In genomic region chr6:132960720-132961119, GRCh38 we compare ENCODE assay signal across 23 cellular contexts.
DNase-seq lines count a peak whose midpoint lies in the region; ATAC-seq and TF ChIP-seq lines count a peak whose summit lies in the region.
"Had no signal": no experiment of that assay in that cellular context is flagged by ENCODE, and none has a peak within 500 bp of the region (broad histone marks: within the 10 kb centered on the region; RNA-seq: fewer than 3 reads in every experiment).

No MANE protein-coding gene starts in this region.

- H4K91ac ChIP-seq in IMR-90 (ENCODE audit: insufficient read depth, low read depth, low read length), result peak overlapping the region; percentile 39; the same call in 1 of the 2 replicates

- H3K9ac ChIP-seq in IMR-90 (ENCODE audit: low read depth, low read length), result no peak overlapping the region

- no peak overlapping the region for H2BK5ac ChIP-seq in IMR-90 (ENCODE audit: low read depth, low read length, poor library complexity, severe bottlenecking)

- no peak overlapping the region for H2AFZ ChIP-seq in IMR-90 (replicated peaks; ENCODE audit: low read length, poor library complexity)

- H3K9me3 ChIP-seq in IMR-90 (ENCODE audit: control insufficient read depth, insufficient read depth, low read length) (no peaks in the 10 kb centered on the region), RWPE2 (ENCODE audit: severe bottlenecking) (no peaks in the 10 kb centered on the region), thyroid gland (no peaks in the 10 kb centered on the region)
- H3K9me3 ChIP-seq: esophagus muscularis mucosa, gastrocnemius medialis, HAP-1, SJSA1, tibial nerve had no signal

- H3K56ac ChIP-seq in IMR-90 (ENCODE audit: extremely low read depth, insufficient read depth, low read length), result no peak overlapping the region

- TF ChIP-seq CTCF in IMR-90 (conservative IDR thresholded peaks at IDR 0.05; ENCODE audit: low read depth, low read length) (no peak), RWPE2 (IDR thresholded peaks at IDR 0.05; ENCODE audit: poor library complexity, severe bottlenecking) (no peak), thyroid gland (IDR thresholded peaks at IDR 0.05) (no peak)

- H2AK9ac ChIP-seq in IMR-90 (replicated peaks; ENCODE audit: low read depth, low read length, poor library complexity), result no peak overlapping the region

- intact Hi-C loops in IMR-90 (cut with micrococcal nuclease), result loop anchor here (1.0 to 5.0 kb wide), 2 partner anchors 222 to 593 kb away; no protein-coding TSS in a partner anchor
- intact Hi-C loops in thyroid gland (cut with DNase I), result no loop called here

- 0 out of 2 replicates have a peak overlapping the region, but pooled peaks have one; percentile 28 for H3K14ac ChIP-seq in IMR-90 (replicated peaks; ENCODE audit: low read depth, low read length)

- no peaks in the 10 kb centered on the region for H3K27me3 ChIP-seq in IMR-90 (ENCODE audit: control insufficient read depth, insufficient read depth, low read length)
- H3K27me3 ChIP-seq in RWPE2 (ENCODE audit: insufficient read depth, poor library complexity, severe bottlenecking), result no peaks in the 10 kb centered on the region
- H3K27me3 ChIP-seq in thyroid gland, result no peaks in the 10 kb centered on the region
- H3K27me3 ChIP-seq: esophagus muscularis mucosa, gastrocnemius medialis, SJSA1, tibial nerve had no signal

- no TSS peak for BruUV-seq in IMR-90 (replicated peaks; lab: Mats Ljungman, UMichigan)

- no peak overlapping the region for H3K27ac ChIP-seq in IMR-90 (ENCODE audit: insufficient read depth, low read length)
- H3K27ac ChIP-seq in RWPE2 (ENCODE audit: poor library complexity, severe bottlenecking), result peak overlapping the region; percentile 17
- peak overlapping the region in 2 of 3 donors; percentile 61 to 63 for H3K27ac ChIP-seq in thyroid gland
- no peak overlapping the region for H3K27ac ChIP-seq in caudate nucleus (ENCODE audit: low read depth, low read length)
- H3K27ac ChIP-seq: esophagus muscularis mucosa, gastrocnemius medialis, SJSA1, tibial nerve had no signal

- no peaks in the 10 kb centered on the region for H3K36me3 ChIP-seq in IMR-90 (ENCODE audit: control insufficient read depth, insufficient read depth, low read length)
- no peaks in the 10 kb centered on the region for H3K36me3 ChIP-seq in RWPE2 (ENCODE audit: low read depth)
- H3K36me3 ChIP-seq in thyroid gland, result no peaks in the 10 kb centered on the region
- H3K36me3 ChIP-seq: esophagus muscularis mucosa, gastrocnemius medialis, HAP-1, SJSA1, tibial nerve had no signal

- no peak for TF ChIP-seq POLR2A in IMR-90 (IDR thresholded peaks at IDR 0.05; ENCODE audit: low read depth, low read length)
- TF ChIP-seq POLR2A in thyroid gland (IDR thresholded peaks at IDR 0.05), result no peak

- 0 out of 2 replicates have a peak, but pooled peaks cover 5% of the 10 kb centered on the region for H3K9me1 ChIP-seq in IMR-90 (ENCODE audit: insufficient read depth, low read length)

- in situ Hi-C loops in IMR-90 (cut with MboI; ENCODE audit: low sequenced_read_pairs), result loop anchor here (10.0 to 25.0 kb wide), 2 partner anchors 554 to 952 kb away; no protein-coding TSS in a partner anchor

- H3K4me3 ChIP-seq in IMR-90 (ENCODE audit: insufficient read depth, low read depth, low read length), result no peak overlapping the region
- no peak overlapping the region for H3K4me3 ChIP-seq in RWPE2 (ENCODE audit: severe bottlenecking)
- H3K4me3 ChIP-seq in thyroid gland (replicated peaks in 1 of 3), result no peak overlapping the region
- H3K4me3 ChIP-seq: esophagus muscularis mucosa, gastrocnemius medialis, HAP-1, SJSA1, tibial nerve had no signal

- H2BK20ac ChIP-seq in IMR-90 (ENCODE audit: low read depth, low read length), result no peak overlapping the region; the same call in 1 of the 2 replicates

- H2BK15ac ChIP-seq in IMR-90 (ENCODE audit: low read depth, low read length), result peak overlapping the region; percentile 51; the same call in 1 of the 3 replicates

- H2AK5ac ChIP-seq in IMR-90 (ENCODE audit: low read depth, low read length), result peak overlapping the region; percentile 47

- POLR2A ChIA-PET in IMR-90 (lab: Charles Lee; ENCODE audit: unreplicated experiment), result no interaction called here

- peak overlapping the region; percentile 24; the same call in 1 of the 2 replicates for H2BK120ac ChIP-seq in IMR-90 (ENCODE audit: low read depth, low read length)

- no peak overlapping the region for H3K23ac ChIP-seq in IMR-90 (ENCODE audit: low read depth, low read length)

- H4K20me1 ChIP-seq in IMR-90 (ENCODE audit: insufficient read depth, low read length), result no peaks in the 10 kb centered on the region

- no CpG with 5 or more reads among the region's 8 CpGs for WGBS in IMR-90 (ENCODE audit: extremely low coverage in 2 of 2, insufficient read length in 1 of 2), 2 experiments
- WGBS in thyroid gland, 2 donors, result 54 to 77% methylated on average over 8 of the region's 8 CpGs

- H3K18ac ChIP-seq in IMR-90 (ENCODE audit: low read depth, low read length), result peak overlapping the region; percentile 52; the same call in 1 of the 2 replicates

- no peak overlapping the region for H3K4me2 ChIP-seq in IMR-90 (ENCODE audit: low read depth, low read length)

- H4K8ac ChIP-seq in IMR-90 (ENCODE audit: low read depth in 2 of 2, low read length in 2 of 2), result no peak overlapping the region

- H4K5ac ChIP-seq in IMR-90 (ENCODE audit: low read depth, low read length), result no peak overlapping the region; the same call in 1 of the 2 replicates

- H3K4ac ChIP-seq in IMR-90 (ENCODE audit: low read depth, low read length), result peak overlapping the region; percentile 39

- CTCF ChIA-PET in IMR-90 (lab: Yijun Ruan, JAX), result interaction anchor here (0.8 to 1.3 kb wide), 2 partner anchors 9 to 130 kb away, joined by 3 to 10 read pairs; no protein-coding TSS in a partner anchor

- no peaks in the 10 kb centered on the region for H3K79me1 ChIP-seq in IMR-90 (ENCODE audit: low read depth in 1 of 2, low read length in 2 of 2)

- no peak for TF ChIP-seq RAD21 in IMR-90 (IDR thresholded peaks at IDR 0.05; ENCODE audit: low read length)

- DNase-seq in IMR-90 (no peak), RWPE2 (ENCODE audit: low spot score) (no peak), iPS-NIHi11 (ENCODE audit: low spot score) (peak; percentile 17), thyroid gland (peak in 1 of 2 donors; percentile 33), caudate nucleus (lab: John Stamatoyannopoulos, UW) (no peak)
- no peak for DNase-seq in activated CD8-positive, alpha-beta memory T cell treated with anti-CD3 and anti-CD28 coated beads, Interleukin-2, amount 50 U/mL, for 4 hours
- no peak for DNase-seq in stimulated activated naive CD4-positive, alpha-beta T cell treated with Interleukin-2 at 50 U/mL for 16 hours (lab: John Stamatoyannopoulos, UW)
- DNase-seq: activated CD4-positive, CD25-positive, alpha-beta regulatory T cell; activated CD8-positive, alpha-beta T cell treated with anti-CD3 and anti-CD28 coated beads for 36 hours; activated naive CD4-positive, alpha-beta T cell; activated T-cell treated with anti-CD3 and anti-CD28 coated beads, Interleukin-2, amount 50 U/mL, for 24 hours; COR-L47; effector CD4-positive, alpha-beta T cell; gastrocnemius medialis; NCI-H1436 treated with DMSO at 0.1 percent for 48 hours; NCI-H748 treated with DMSO at 0.1 percent for 48 hours; posterior cingulate gyrus; stimulated activated CD4-positive, alpha-beta T cell treated with anti-CD3 and anti-CD28 coated beads, Interleukin-1b, Interleukin-23, amount 100 ng/mL, for 48 hours; stimulated activated naive CD8-positive, alpha-beta T cell treated with anti-CD3 and anti-CD28 coated beads, Interleukin-15, Interleukin-2, amounts not matched to agents 100 U/mL and 50 U/mL, for 24 hours had no signal

- ATAC-seq in IMR-90 (ENCODE audit: low read depth) (no peak), RWPE2 (ENCODE audit: low read depth) (peak; percentile 39; the same call in 2 of the 3 replicates)
- ATAC-seq: activated CD8-positive, alpha-beta T cell treated with anti-CD3 and anti-CD28 coated beads for 36 hours; gastrocnemius medialis; stimulated activated naive CD8-positive, alpha-beta T cell treated with anti-CD3 and anti-CD28 coated beads, Interleukin-15, Interleukin-2, amounts not matched to agents 100 U/mL and 50 U/mL, for 24 hours had no signal

- H3K4me1 ChIP-seq in IMR-90 (ENCODE audit: control insufficient read depth, insufficient read depth, low read length) (peaks cover 9% of the 10 kb centered on the region), RWPE2 (ENCODE audit: insufficient read depth, poor library complexity, severe bottlenecking) (peaks cover 19% of the 10 kb centered on the region), thyroid gland (peaks cover 8 to 9% of the 10 kb centered on the region in 2 donors)
- H3K4me1 ChIP-seq: HAP-1, SJSA1 had no signal

- dilution Hi-C loops in IMR-90 (cut with HindIII; ENCODE audit: low sequenced_read_pairs, unreplicated experiment), result no loop called here

TF ChIP-seq in IMR-90, 13 proteins besides CTCF, POLR2A, EP300 and RAD21:
- TF ChIP-seq MAZ (IDR thresholded peaks at IDR 0.05; ENCODE audit: borderline replicate concordance, low read depth, low read length), result no peak
- no peak for TF ChIP-seq MXI1 (IDR thresholded peaks at IDR 0.05; ENCODE audit: borderline replicate concordance, low read depth, low read length)
- TF ChIP-seq FOS (IDR thresholded peaks at IDR 0.05; ENCODE audit: low read depth, low read length), result no peak
- no peak for TF ChIP-seq USF2 (IDR thresholded peaks at IDR 0.05; ENCODE audit: low read depth, low read length)
- no peak for TF ChIP-seq CHD1 (IDR thresholded peaks at IDR 0.05; ENCODE audit: low read depth, low read length)
- TF ChIP-seq BHLHE40 (IDR thresholded peaks at IDR 0.05; ENCODE audit: low read depth, low read length), result no peak
- TF ChIP-seq SMC3 (IDR thresholded peaks at IDR 0.05; ENCODE audit: low read depth, low read length), result no peak
TF ChIP-seq in IMR-90: peak in this region for 0.

Comparison
In these comparisons a context has a peak if more than half of its experiments do, and no peak if none do; other contexts are left out.
1. H3K27ac ChIP-seq: peak in RWPE2 (single experiment) and thyroid gland (2 of 3); none in IMR-90 (single experiment) and caudate nucleus (single experiment).